In the genomic region with DNA sequence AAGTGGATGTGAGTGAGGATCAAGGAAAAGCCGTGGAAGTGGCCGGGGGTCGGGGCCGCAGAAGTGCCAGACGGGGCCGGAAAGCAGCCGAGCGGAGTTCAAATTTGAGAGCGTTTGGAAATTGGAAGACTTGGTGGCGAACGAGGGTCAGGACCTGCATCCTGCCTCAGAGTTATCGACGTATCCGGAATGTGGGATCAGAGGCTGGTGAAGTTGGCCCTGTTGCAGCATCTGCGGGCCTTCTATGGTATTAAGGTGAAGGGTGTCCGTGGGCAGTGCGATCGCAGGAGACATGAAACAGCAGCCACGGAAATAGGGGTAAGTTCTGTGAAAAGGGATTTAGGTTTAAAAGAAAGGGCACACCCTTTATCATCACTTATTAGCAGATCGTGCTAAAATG, we compare ENCODE assay signal across 1 cellular context.
TF ChIP-seq lines count a peak whose summit lies in the region.

No MANE protein-coding gene starts in this region.

TF ChIP-seq in H1, 55 proteins besides CTCF, POLR2A, EP300 and RAD21:
- TF ChIP-seq SIN3A (conservative IDR thresholded peaks at IDR 0.05 in 1 of 2, IDR thresholded peaks at IDR 0.05 in 1 of 2; ENCODE audit: low read depth in 1 of 2, low read length in 2 of 2): 0 out of 4 replicates have a peak, but pooled peaks of 1 of the 2 experiments have one; percentile 3
